In genomic region chr1:162994921-162995320, GRCh38 we compare ENCODE assay signal across 22 cellular contexts.
DNase-seq lines count a peak whose midpoint lies in the region; ATAC-seq, FAIRE-seq and TF ChIP-seq lines count a peak whose summit lies in the region.
"Had no signal": no experiment of that assay in that cellular context is flagged by ENCODE, and none has a peak within 500 bp of the region (broad histone marks: within the 10 kb centered on the region; RNA-seq: fewer than 3 reads in every experiment).

No MANE protein-coding gene starts in this region.

- H3K9me3 ChIP-seq in astrocyte (ENCODE audit: insufficient read depth, low read depth, low read length): no peaks in the 10 kb centered on the region
- H3K9me3 ChIP-seq in skeletal muscle satellite cell (replicated peaks; ENCODE audit: low read length): no peaks in the 10 kb centered on the region
- H3K9me3 ChIP-seq: BLaER1 treated with 17β-estradiol and CSF1 and Interleukin-3, amounts not matched to agents 10 nM and 100 nM; Peyer's patch had no signal

- H3K4me1 Mint-ChIP-seq in astrocyte (ENCODE audit: low read depth, unreplicated experiment): peaks cover 6% of the 10 kb centered on the region
- H3K4me1 Mint-ChIP-seq: H9, IgD-negative memory B cell had no signal

- no peak overlapping the region for H3K4me3 Mint-ChIP-seq in astrocyte (ENCODE audit: unreplicated experiment)
- H3K4me3 Mint-ChIP-seq: CD8-positive, alpha-beta T cell; H9; IgD-negative memory B cell had no signal

- no peak for TF ChIP-seq CTCF in astrocyte (IDR thresholded peaks at IDR 0.05; ENCODE audit: insufficient read depth, low read depth, low read length)
- no peak for TF ChIP-seq CTCF in fibroblast of mammary gland (conservative IDR thresholded peaks at IDR 0.05; ENCODE audit: control insufficient read depth, insufficient read depth, low read depth, low read length)

- H4K20me1 ChIP-seq in astrocyte (ENCODE audit: insufficient read depth, low read length): no peaks in the 10 kb centered on the region
- H4K20me1 ChIP-seq: BLaER1 treated with 17β-estradiol and CSF1 and Interleukin-3, amounts not matched to agents 10 nM and 100 nM had no signal

- ATAC-seq in GM19035 (IDR thresholded peaks at IDR 0.05; ENCODE audit: unreplicated experiment) (no peak), Right ventricle myocardium superior (ENCODE audit: poor library complexity) (no peak)
- ATAC-seq: CD8-positive, alpha-beta T cell had no signal

- H3K27me3 ChIP-seq in astrocyte (ENCODE audit: insufficient read depth, low read length) (no peaks in the 10 kb centered on the region), skeletal muscle satellite cell (ENCODE audit: control insufficient read depth, insufficient read depth, low read length) (no peaks in the 10 kb centered on the region)
- H3K27me3 ChIP-seq: BLaER1 treated with 17β-estradiol and CSF1 and Interleukin-3, amounts not matched to agents 10 nM and 100 nM; Peyer's patch had no signal

- H3K27ac Mint-ChIP-seq in astrocyte (ENCODE audit: unreplicated experiment): no peak overlapping the region
- H3K27ac Mint-ChIP-seq: CD8-positive, alpha-beta T cell; H9; IgD-negative memory B cell had no signal

- H3K4me1 ChIP-seq in astrocyte (ENCODE audit: insufficient read depth, low read length) (peaks cover 14% of the 10 kb centered on the region), skeletal muscle satellite cell (ENCODE audit: control insufficient read depth, insufficient read depth, low read length) (peaks cover 41% of the 10 kb centered on the region)
- H3K4me1 ChIP-seq: BLaER1 treated with 17β-estradiol and CSF1 and Interleukin-3, amounts not matched to agents 10 nM and 100 nM; Peyer's patch had no signal

- DNase-seq in H54 (ENCODE audit: insufficient read length, low spot score): no peak
- DNase-seq in astrocyte (ENCODE audit: low read depth): no peak
- peak; percentile 38 for DNase-seq in fibroblast of mammary gland (ENCODE audit: low read depth)
- no peak for DNase-seq in Right ventricle myocardium superior
- DNase-seq in frontal cortex (ENCODE audit: low spot score in 2 of 2): no peak
- DNase-seq: Calu3; CD8-positive, alpha-beta T cell; EL; GF-D8; H9; NCI-H1417; NCI-H1694 treated with DMSO at 0.1 percent for 48 hours; NCI-H2081 treated with DMSO at 0.1 percent for 48 hours; NCI-H2171 treated with DMSO at 0.1 percent for 48 hours; NCI-H524 treated with DMSO at 0.1 percent for 48 hours; NCI-H82; Peyer's patch had no signal

- peak; percentile 36 for FAIRE-seq in H54 (lab: Jason Lieb, UNC)
- FAIRE-seq in astrocyte (lab: Jason Lieb, UNC): peak; percentile 54
- FAIRE-seq in frontal cortex (lab: Jason Lieb, UNC): no peak
- FAIRE-seq: HTR-8/SVneo had no signal

- H3K9ac ChIP-seq in astrocyte (ENCODE audit: low read length): no peak overlapping the region
- no peak overlapping the region for H3K9ac ChIP-seq in skeletal muscle satellite cell (ENCODE audit: low read depth, low read length)
- H3K9ac ChIP-seq: BLaER1 treated with 17β-estradiol and CSF1 and Interleukin-3, amounts not matched to agents 10 nM and 100 nM had no signal

- TF ChIP-seq POLR2A in H54 (IDR thresholded peaks at IDR 0.05; ENCODE audit: low read depth, low read length): no peak

- H3K36me3 ChIP-seq in astrocyte (ENCODE audit: insufficient read depth, low read length) (no peaks in the 10 kb centered on the region), skeletal muscle satellite cell (ENCODE audit: insufficient read depth, low read length) (no peaks in the 10 kb centered on the region)
- H3K36me3 ChIP-seq: BLaER1 treated with 17β-estradiol and CSF1 and Interleukin-3, amounts not matched to agents 10 nM and 100 nM; Peyer's patch had no signal

- H3K9me3 Mint-ChIP-seq in astrocyte (ENCODE audit: unreplicated experiment): no peaks in the 10 kb centered on the region
- H3K9me3 Mint-ChIP-seq: CD8-positive, alpha-beta T cell; H9; IgD-negative memory B cell had no signal

- H3K36me3 Mint-ChIP-seq in astrocyte (ENCODE audit: low read depth, unreplicated experiment): no peaks in the 10 kb centered on the region
- H3K36me3 Mint-ChIP-seq: CD8-positive, alpha-beta T cell; IgD-negative memory B cell had no signal

- H3K27ac ChIP-seq in astrocyte (ENCODE audit: low read depth, low read length): no peak overlapping the region
- H3K27ac ChIP-seq: BLaER1 treated with 17β-estradiol and CSF1 and Interleukin-3, amounts not matched to agents 10 nM and 100 nM; Peyer's patch had no signal

- intact Hi-C loops in Right ventricle myocardium superior (cut with DNase I): no loop called here

- H2AFZ ChIP-seq in astrocyte (ENCODE audit: low read depth, low read length): no peak overlapping the region

- H3K79me2 ChIP-seq in astrocyte (ENCODE audit: insufficient read depth, low read length): no peaks in the 10 kb centered on the region

- no peaks in the 10 kb centered on the region for H3K27me3 Mint-ChIP-seq in astrocyte (ENCODE audit: low read depth, unreplicated experiment)
- H3K27me3 Mint-ChIP-seq: IgD-negative memory B cell had no signal

- H3K4me2 ChIP-seq in astrocyte (ENCODE audit: low read length) (no peak overlapping the region), skeletal muscle satellite cell (ENCODE audit: low read length) (peak overlapping the region; percentile 5)
- H3K4me2 ChIP-seq: BLaER1 treated with 17β-estradiol and CSF1 and Interleukin-3, amounts not matched to agents 10 nM and 100 nM had no signal

- no peak overlapping the region for H3K4me3 ChIP-seq in astrocyte (ENCODE audit: insufficient read depth, low read depth, low read length)
- no peak overlapping the region for H3K4me3 ChIP-seq in fibroblast of mammary gland (ENCODE audit: control insufficient read depth, low read depth, low read length)
- H3K4me3 ChIP-seq in skeletal muscle satellite cell (ENCODE audit: low read length): no peak overlapping the region
- H3K4me3 ChIP-seq: BLaER1 treated with 17β-estradiol and CSF1 and Interleukin-3, amounts not matched to agents 10 nM and 100 nM; Peyer's patch had no signal
